ENCODE assay signal across 8 cellular contexts in the genomic region with DNA sequence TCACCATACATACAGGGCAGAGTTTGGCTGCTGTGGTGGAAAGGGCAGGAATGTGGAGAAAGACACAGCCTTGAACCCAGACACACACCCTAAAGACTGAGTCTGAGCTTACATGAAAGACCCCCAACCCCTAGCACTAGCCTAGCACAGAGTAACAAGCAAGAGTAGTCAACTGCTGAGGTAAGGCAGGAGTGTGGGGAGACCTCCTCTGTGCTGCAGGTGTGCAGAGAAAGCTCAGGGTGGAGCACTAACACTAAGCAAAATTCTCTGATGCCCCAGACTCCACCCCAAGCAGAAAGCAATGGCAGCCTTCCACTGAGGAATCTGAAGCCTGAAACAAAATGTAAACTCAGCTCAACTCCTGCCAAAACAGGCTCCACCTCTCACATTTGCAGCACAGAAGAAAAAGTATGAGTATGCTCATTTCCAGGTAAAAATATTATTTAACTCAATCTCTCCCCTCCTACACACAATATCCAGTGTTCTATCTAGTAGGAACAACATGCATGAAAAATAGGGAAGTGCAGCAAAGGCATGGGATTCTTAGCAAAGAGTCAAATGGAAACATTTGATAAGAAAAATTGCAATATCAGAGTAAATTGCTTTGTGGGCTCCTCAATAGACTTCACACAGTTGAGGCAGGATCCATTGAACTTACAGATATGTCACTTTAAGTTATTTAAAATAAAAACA.
DNase-seq lines count a peak whose midpoint lies in the region; ATAC-seq and FAIRE-seq lines count a peak whose summit lies in the region.

No MANE protein-coding gene starts in this region.

- no peaks in the 10 kb centered on the region for H3K36me3 Mint-ChIP-seq in activated CD8-positive, alpha-beta T cell treated with anti-CD3 and anti-CD28 coated beads, Interleukin-2, amount 10 ng/mL, durations not matched to agents 7 days and 5 days (ENCODE audit: low read depth)

- FAIRE-seq in HTR-8/SVneo (lab: Jason Lieb, UNC) = no peak

- no peaks in the 10 kb centered on the region for H3K27me3 Mint-ChIP-seq in activated CD8-positive, alpha-beta T cell treated with anti-CD3 and anti-CD28 coated beads, Interleukin-2, amount 10 ng/mL, durations not matched to agents 7 days and 5 days (ENCODE audit: low read depth)

- POLR2A ChIA-PET in activated CD8-positive, alpha-beta T cell treated with anti-CD3 and anti-CD28 coated beads, Interleukin-2, amount 10 ng/mL, durations not matched to agents 7 days and 5 days (lab: Charles Lee) = no interaction called here

- ATAC-seq in GM21723 (IDR thresholded peaks at IDR 0.05; ENCODE audit: unreplicated experiment) = peak; percentile 57
- ATAC-seq in activated CD8-positive, alpha-beta T cell treated with anti-CD3 and anti-CD28 coated beads, Interleukin-2, amount 10 ng/mL, durations not matched to agents 7 days and 5 days = peak; percentile 63

- H3K27ac Mint-ChIP-seq in activated CD8-positive, alpha-beta T cell treated with anti-CD3 and anti-CD28 coated beads, Interleukin-2, amount 10 ng/mL, durations not matched to agents 7 days and 5 days = peak overlapping the region; percentile 62

- CTCF ChIA-PET in activated CD8-positive, alpha-beta T cell treated with anti-CD3 and anti-CD28 coated beads, Interleukin-2, amount 10 ng/mL, durations not matched to agents 7 days and 5 days (lab: Charles Lee) = interaction anchor here (0.6 to 2.1 kb wide), 13 partner anchors 26 to 412 kb away, joined by 3 to 17 read pairs (median 4); no protein-coding TSS in a partner anchor

- no peak overlapping the region for H3K4me3 Mint-ChIP-seq in activated CD8-positive, alpha-beta T cell treated with anti-CD3 and anti-CD28 coated beads, Interleukin-2, amount 10 ng/mL, durations not matched to agents 7 days and 5 days

- peaks cover 25% of the 10 kb centered on the region for H3K4me1 Mint-ChIP-seq in activated CD8-positive, alpha-beta T cell treated with anti-CD3 and anti-CD28 coated beads, Interleukin-2, amount 10 ng/mL, durations not matched to agents 7 days and 5 days (ENCODE audit: low read depth)

- H3K9me3 Mint-ChIP-seq in activated CD8-positive, alpha-beta T cell treated with anti-CD3 and anti-CD28 coated beads, Interleukin-2, amount 10 ng/mL, durations not matched to agents 7 days and 5 days (ENCODE audit: insufficient read depth) = no peaks in the 10 kb centered on the region

- DNase-seq in 8988T = peak; percentile 8
- peak; percentile 11 for DNase-seq in Daoy (ENCODE audit: low read depth)
- DNase-seq in HTR-8/SVneo (ENCODE audit: insufficient read length, low spot score) = peak; percentile 45
- DNase-seq in activated CD8-positive, alpha-beta T cell treated with anti-CD3 and anti-CD28 coated beads, Interleukin-2, amount 10 ng/mL, durations not matched to agents 7 days and 5 days = peak; percentile 41
- peak; percentile 70 for DNase-seq in iPS-NIHi7 (ENCODE audit: extremely low spot score)
- no peak for DNase-seq in activated gamma-delta T cell treated with Interleukin-2 at 50 U/mL for 16 hours
- no peak for DNase-seq in H4 (ENCODE audit: low spot score)

Comparison
In these comparisons a context has a peak if more than half of its experiments do, and no peak if none do; other contexts are left out.
1. DNase-seq: peak in 8988T (single experiment), Daoy (single experiment), HTR-8/SVneo (single experiment), activated CD8-positive, alpha-beta T cell treated with anti-CD3 and anti-CD28 coated beads, Interleukin-2, amount 10 ng/mL, durations not matched to agents 7 days and 5 days (single experiment) and iPS-NIHi7 (single experiment); none in activated gamma-delta T cell treated with Interleukin-2 at 50 U/mL for 16 hours (single experiment) and H4 (single experiment).